29 cellular contexts compared by ENCODE assay signal in genomic region chr7:67535590-67535989, GRCh38.
"Had no signal": no experiment of that assay in that cellular context is flagged by ENCODE, and none has a peak within 500 bp of the region (broad histone marks: within the 10 kb centered on the region; RNA-seq: fewer than 3 reads in every experiment).

No MANE protein-coding gene starts in this region.

- H3K9ac ChIP-seq: neural progenitor cell had no signal

- DNase-seq: islet precursor cell; kidney glomerular epithelial cell; left cardiac atrium; left lung; mesendoderm; naive B cell; natural killer cell; nephron progenitor cell; occipital lobe; right lobe of liver; stimulated activated CD4-positive, alpha-beta T cell treated with anti-CD3 and anti-CD28 coated beads, Interleukin-1b, Interleukin-23, amount 100 ng/mL, for 48 hours; stimulated activated CD4-positive, alpha-beta T cell treated with anti-CD3 and anti-CD28 coated beads, Interleukin-2, amount 100 ng/mL, for 48 hours; stimulated activated CD4-positive, alpha-beta T cell treated with anti-CD3 and anti-CD28 coated beads, Interleukin-4, amount 100 ng/mL, for 4 hours; stimulated activated CD8-positive, alpha-beta memory T cell treated with anti-CD3 and anti-CD28 coated beads, Interleukin-4, amount 100 ng/mL, for 48 hours; stimulated activated naive CD4-positive, alpha-beta T cell treated with Interleukin-2 at 50 U/mL for 16 hours; stimulated activated naive CD8-positive, alpha-beta T cell treated with anti-CD3 and anti-CD28 coated beads, Interleukin-15, amount 100 ng/mL, for 72 hours; substantia nigra; upper lobe of left lung had no signal

- ATAC-seq: left cardiac atrium; left lung; natural killer cell; right lobe of liver; stimulated activated memory B cell treated with anti-CD40 and anti-IgM and Interleukin-4, amounts not matched to agents 10 μg/mL and 1 μg/mL and 100 μg/mL, for 72 hours; stimulated activated naive CD8-positive, alpha-beta T cell treated with anti-CD3 and anti-CD28 coated beads, Interleukin-15, amount 100 ng/mL, for 72 hours had no signal

- H3K4me3 Mint-ChIP-seq: mesothelial cell of epicardium; naive B cell; natural killer cell; nephron progenitor cell; neural progenitor cell; stimulated activated memory B cell treated with anti-CD40 and anti-IgM and Interleukin-4, amounts not matched to agents 10 μg/mL and 1 μg/mL and 100 μg/mL, for 72 hours; stimulated activated naive CD8-positive, alpha-beta T cell treated with anti-CD3 and anti-CD28 coated beads, Interleukin-15, amount 100 ng/mL, for 72 hours had no signal

- H3K4me1 ChIP-seq: left lung, neural progenitor cell, right atrium auricular region, right lobe of liver, tibial nerve, upper lobe of left lung, vagina had no signal

- H3K27ac Mint-ChIP-seq: mesothelial cell of epicardium; naive B cell; natural killer cell; nephron progenitor cell; neural progenitor cell; progenitor cell of endocrine pancreas; stimulated activated memory B cell treated with anti-CD40 and anti-IgM and Interleukin-4, amounts not matched to agents 10 μg/mL and 1 μg/mL and 100 μg/mL, for 72 hours; stimulated activated naive CD8-positive, alpha-beta T cell treated with anti-CD3 and anti-CD28 coated beads, Interleukin-15, amount 100 ng/mL, for 72 hours had no signal

- H3K27ac ChIP-seq: hepatocyte, left lung, neural progenitor cell, neutrophil, right atrium auricular region, right lobe of liver, tibial nerve, upper lobe of left lung, vagina had no signal

- H3K9me3 ChIP-seq: neutrophil, right lobe of liver, vagina had no signal

- H3K36me3 ChIP-seq: left lung, neural progenitor cell, neutrophil, right atrium auricular region, right lobe of liver, tibial nerve, upper lobe of left lung, vagina had no signal

- H3K4me1 Mint-ChIP-seq: naive B cell; natural killer cell; nephron progenitor cell; neural progenitor cell; stimulated activated memory B cell treated with anti-CD40 and anti-IgM and Interleukin-4, amounts not matched to agents 10 μg/mL and 1 μg/mL and 100 μg/mL, for 72 hours; stimulated activated naive CD8-positive, alpha-beta T cell treated with anti-CD3 and anti-CD28 coated beads, Interleukin-15, amount 100 ng/mL, for 72 hours had no signal

- H3K27me3 Mint-ChIP-seq: naive B cell; stimulated activated memory B cell treated with anti-CD40 and anti-IgM and Interleukin-4, amounts not matched to agents 10 μg/mL and 1 μg/mL and 100 μg/mL, for 72 hours; stimulated activated naive CD8-positive, alpha-beta T cell treated with anti-CD3 and anti-CD28 coated beads, Interleukin-15, amount 100 ng/mL, for 72 hours had no signal

- H3K4me3 ChIP-seq: hepatocyte, left lung, lung, neural progenitor cell, right atrium auricular region, right lobe of liver, smooth muscle cell, tibial nerve, upper lobe of left lung, vagina had no signal

- H3K36me3 Mint-ChIP-seq: mesothelial cell of epicardium; naive B cell; natural killer cell; neural progenitor cell; stimulated activated memory B cell treated with anti-CD40 and anti-IgM and Interleukin-4, amounts not matched to agents 10 μg/mL and 1 μg/mL and 100 μg/mL, for 72 hours had no signal

- H3K4me2 ChIP-seq: hepatocyte, neural progenitor cell, smooth muscle cell had no signal
